ENCODE assay signal across 8 cellular contexts in genomic region chr2:105398522-105399206, GRCh38. TPM values are rescaled to one million over a fixed set of nuclear protein-coding genes. Genes with fewer than 3 reads are reported as not detected.
A peak's percentile ranks its signal among the peaks of the same experiment; 100 is the strongest.
DNase-seq lines count a peak whose midpoint lies in the region; ATAC-seq, FAIRE-seq and TF ChIP-seq lines count a peak whose summit lies in the region.

FHL2 (minus strand) TSS chr2:105399051; CDS start chr2:105386516, 12,535 bp downstream.

- H3K9me3 ChIP-seq in SJCRH30 (replicated peaks) = no peaks in the 10 kb centered on the region
- H3K9me3 ChIP-seq in gastroesophageal sphincter = no peaks in the 10 kb centered on the region
- H3K9me3 ChIP-seq in osteoblast (ENCODE audit: low read depth, low read length) = no peaks in the 10 kb centered on the region
- H3K9me3 ChIP-seq in thoracic aorta = no peaks in the 10 kb centered on the region

- H3K27ac ChIP-seq in SJCRH30 (peak within 1 kb of the TSS; percentile 72), gastroesophageal sphincter (peak within 1 kb of the TSS; percentile 84 to 93 (median 90)), osteoblast (ENCODE audit: low read depth, low read length) (peak within 1 kb of the TSS; percentile 96), thoracic aorta (peak within 1 kb of the TSS; percentile 48 to 83)

- H3K27me3 ChIP-seq in SJCRH30 (no peaks in the 10 kb centered on the region), gastroesophageal sphincter (peaks cover 10% of the 10 kb centered on the region), osteoblast (ENCODE audit: insufficient read depth, low read length) (no peaks in the 10 kb centered on the region), thoracic aorta (replicated peaks; ENCODE audit: insufficient read depth) (no peaks in the 10 kb centered on the region)

- FAIRE-seq in HTR-8/SVneo (lab: Jason Lieb, UNC) = peak; percentile 72

- H3K4me1 ChIP-seq in SJCRH30 (peaks cover 10% of the 10 kb centered on the region), gastroesophageal sphincter (peaks cover 0 to 53% (median 0%) of the 10 kb centered on the region in 3 donors), osteoblast (ENCODE audit: insufficient read depth, low read length) (peaks cover 42% of the 10 kb centered on the region), thoracic aorta (ENCODE audit: control insufficient read depth in 1 of 2, low read depth in 2 of 2) (peaks cover 8 to 27% of the 10 kb centered on the region in 2 donors)

- WGBS in gastroesophageal sphincter (ENCODE audit: low coverage in 1 of 2), 2 donors = 0 to 2% methylated on average over 2 to 9 of the region's 61 CpGs

- peak within 1 kb of the TSS; percentile 97 for H3K4me2 ChIP-seq in osteoblast (ENCODE audit: insufficient read depth, low read length)

- TF ChIP-seq POLR2A in gastroesophageal sphincter (IDR thresholded peaks at IDR 0.05) = peak; percentile 56 to 83

- DNase-seq in DMS 273 treated with DMSO at 0.1 percent for 48 hours (lab: John Stamatoyannopoulos, UW) (peak; percentile 33), HTR-8/SVneo (ENCODE audit: insufficient read length, low spot score) (peak; percentile 69), SJCRH30 (peak; percentile 81 to 86), osteoblast (ENCODE audit: insufficient read length, low spot score, missing footprints) (peak; percentile 92), thoracic aorta (ENCODE audit: low spot score) (no peak)
- peak; percentile 23 to 53 (median 35) for DNase-seq in activated naive CD4-positive, alpha-beta T cell (lab: John Stamatoyannopoulos, UW)

- H3K36me3 ChIP-seq in SJCRH30 = 0 out of 2 replicates have a peak, but pooled peaks cover 1% of the 10 kb centered on the region
- no peaks in the 10 kb centered on the region for H3K36me3 ChIP-seq in gastroesophageal sphincter
- peaks cover 41% of the 10 kb centered on the region for H3K36me3 ChIP-seq in osteoblast (ENCODE audit: insufficient read depth, low read length)
- H3K36me3 ChIP-seq in thoracic aorta = no peaks in the 10 kb centered on the region

- TF ChIP-seq CTCF in gastroesophageal sphincter (IDR thresholded peaks at IDR 0.05) = peak in 3 of 4 experiments; percentile 59 to 81 (median 64)
- peak; percentile 36 for TF ChIP-seq CTCF in osteoblast (IDR thresholded peaks at IDR 0.05; ENCODE audit: extremely low read depth, low read depth, low read length)
- TF ChIP-seq CTCF in thoracic aorta (IDR thresholded peaks at IDR 0.05) = peak; percentile 59

- TF ChIP-seq EP300 in gastroesophageal sphincter (IDR thresholded peaks at IDR 0.05) = no peak

- H3K79me2 ChIP-seq in osteoblast (ENCODE audit: insufficient read depth, low read length) = peaks cover 67% of the 10 kb centered on the region

- peak within 1 kb of the TSS; percentile 97 for H3K4me3 ChIP-seq in SJCRH30
- peak within 1 kb of the TSS; percentile 68 to 86 for H3K4me3 ChIP-seq in gastroesophageal sphincter
- peak within 1 kb of the TSS; percentile 78 for H3K4me3 ChIP-seq in osteoblast (ENCODE audit: insufficient read depth, low read length)
- peak within 1 kb of the TSS; percentile 99 for H3K4me3 ChIP-seq in thoracic aorta

- H4K20me1 ChIP-seq in osteoblast (ENCODE audit: insufficient read depth, low read length) = peaks cover 13% of the 10 kb centered on the region

- peak within 1 kb of the TSS; percentile 8 for H2AFZ ChIP-seq in osteoblast (ENCODE audit: low read length)

- ATAC-seq in GM21367 (IDR thresholded peaks at IDR 0.05; ENCODE audit: unreplicated experiment) (peak; percentile 98), gastroesophageal sphincter (peak; percentile 94), thoracic aorta (ENCODE audit: insufficient number of reproducible peaks, low FRiP score, low read depth) (peak; percentile 87)

RNA-seq across cellular contexts. Expression of gene FHL2, which starts in this region (rescaled TPM):
- 27.4 and 30.7 TPM in 2 replicates for total RNA-seq in SJCRH30 (2014; rRNA removed; shearing (Covaris generic))
- total RNA-seq in gastroesophageal sphincter = 100 to 1,000 TPM in 3 of 4 donors, 10 to 100 TPM in 1; 93.9 to 150 (median 109) TPM
- total RNA-seq in osteoblast = 566 and 568 TPM in 2 replicates
- 100 to 1,000 TPM in 1 of 2 donors, 10 to 100 TPM in 1; 77.6 to 107 TPM for total RNA-seq in thoracic aorta
